ENCODE assay signal across 15 cellular contexts in the genomic region with DNA sequence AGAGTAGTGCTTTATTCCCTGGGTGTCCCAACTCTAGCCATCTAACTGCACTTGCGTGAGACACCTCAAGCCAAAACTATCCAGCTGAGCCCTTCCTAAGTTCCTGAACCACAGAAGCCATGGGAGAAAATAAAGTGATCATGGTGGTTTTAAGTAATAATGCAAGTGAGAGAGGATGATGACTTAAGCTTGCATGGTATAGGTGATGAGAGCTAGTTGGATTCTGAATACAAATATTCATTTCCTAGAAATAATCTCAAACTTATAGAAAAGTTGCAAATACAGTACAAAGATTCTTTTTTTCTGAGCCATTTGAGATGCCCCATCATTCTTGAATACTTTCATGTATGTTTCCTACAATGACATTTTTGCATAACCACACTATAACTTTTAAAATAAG. TPM values are rescaled to one million over a fixed set of nuclear protein-coding genes. Genes with fewer than 3 reads are reported as not detected.
DNase-seq lines count a peak whose midpoint lies in the region; ATAC-seq and TF ChIP-seq lines count a peak whose summit lies in the region.
"Had no signal": no experiment of that assay in that cellular context is flagged by ENCODE, and none has a peak within 500 bp of the region (broad histone marks: within the 10 kb centered on the region; RNA-seq: fewer than 3 reads in every experiment).

No MANE protein-coding gene starts in this region.

- H3K36me3 Mint-ChIP-seq in activated CD8-positive, alpha-beta T cell treated with anti-CD3 and anti-CD28 coated beads for 36 hours (ENCODE audit: low read depth): no peaks in the 10 kb centered on the region
- no peaks in the 10 kb centered on the region for H3K36me3 Mint-ChIP-seq in activated CD8-positive, alpha-beta T cell treated with anti-CD3 and anti-CD28 coated beads, Interleukin-2, amount 10 ng/mL, durations not matched to agents 7 days and 5 days (ENCODE audit: low read depth)
- no peaks in the 10 kb centered on the region for H3K36me3 Mint-ChIP-seq in activated naive CD4-positive, alpha-beta T cell treated with anti-CD3 and anti-CD28 coated beads, Interleukin-2, amount 50 U/mL, for 24 hours
- no peaks in the 10 kb centered on the region for H3K36me3 Mint-ChIP-seq in activated naive CD8-positive, alpha-beta T cell treated with anti-CD3 and anti-CD28 coated beads for 36 hours
- H3K36me3 Mint-ChIP-seq: CD8-positive, alpha-beta T cell had no signal

- no peak for TF ChIP-seq CTCF in activated CD8-positive, alpha-beta T cell treated with anti-CD3 and anti-CD28 coated beads for 36 hours (IDR thresholded peaks at IDR 0.05)
- TF ChIP-seq CTCF in suprapubic skin (IDR thresholded peaks at IDR 0.05): no peak

- peaks cover 26% of the 10 kb centered on the region for H3K4me1 Mint-ChIP-seq in activated CD8-positive, alpha-beta T cell treated with anti-CD3 and anti-CD28 coated beads for 36 hours (ENCODE audit: low read depth)
- peaks cover 10% of the 10 kb centered on the region for H3K4me1 Mint-ChIP-seq in activated CD8-positive, alpha-beta T cell treated with anti-CD3 and anti-CD28 coated beads, Interleukin-2, amount 10 ng/mL, durations not matched to agents 7 days and 5 days (ENCODE audit: low read depth)
- peaks cover 32% of the 10 kb centered on the region for H3K4me1 Mint-ChIP-seq in activated naive CD4-positive, alpha-beta T cell treated with anti-CD3 and anti-CD28 coated beads, Interleukin-2, amount 50 U/mL, for 24 hours
- H3K4me1 Mint-ChIP-seq in activated naive CD8-positive, alpha-beta T cell treated with anti-CD3 and anti-CD28 coated beads for 36 hours: peaks cover 28% of the 10 kb centered on the region

- H3K4me1 ChIP-seq in suprapubic skin: peaks cover 21% of the 10 kb centered on the region

- H3K4me3 ChIP-seq in suprapubic skin: no peak overlapping the region
- H3K4me3 ChIP-seq: BLaER1 treated with 17β-estradiol and CSF1 and Interleukin-3, amounts not matched to agents 10 nM and 100 nM; GM23338 had no signal

- H3K9me3 ChIP-seq in suprapubic skin: no peaks in the 10 kb centered on the region
- H3K9me3 ChIP-seq: BLaER1 treated with 17β-estradiol and CSF1 and Interleukin-3, amounts not matched to agents 10 nM and 100 nM had no signal

- peak overlapping the region; percentile 22 for H3K27ac Mint-ChIP-seq in activated CD8-positive, alpha-beta T cell treated with anti-CD3 and anti-CD28 coated beads for 36 hours
- no peak overlapping the region for H3K27ac Mint-ChIP-seq in activated CD8-positive, alpha-beta T cell treated with anti-CD3 and anti-CD28 coated beads, Interleukin-2, amount 10 ng/mL, durations not matched to agents 7 days and 5 days
- H3K27ac Mint-ChIP-seq in activated naive CD4-positive, alpha-beta T cell treated with anti-CD3 and anti-CD28 coated beads, Interleukin-2, amount 50 U/mL, for 24 hours: peak overlapping the region; percentile 76
- peak overlapping the region; percentile 38 for H3K27ac Mint-ChIP-seq in activated naive CD8-positive, alpha-beta T cell treated with anti-CD3 and anti-CD28 coated beads for 36 hours
- H3K27ac Mint-ChIP-seq: B cell; CD8-positive, alpha-beta T cell; GM23338 had no signal

- intact Hi-C loops in activated CD8-positive, alpha-beta T cell treated with anti-CD3 and anti-CD28 coated beads for 36 hours (cut with micrococcal nuclease): loop anchor here (10.0 kb wide), 1 partner anchor 141 kb away; no protein-coding TSS in a partner anchor

- POLR2A ChIA-PET in activated CD8-positive, alpha-beta T cell treated with anti-CD3 and anti-CD28 coated beads for 36 hours (lab: Charles Lee): interaction anchor here (1.0 kb wide), 1 partner anchor 55 kb away, joined by 4 read pairs; no protein-coding TSS in a partner anchor
- POLR2A ChIA-PET in activated CD8-positive, alpha-beta T cell treated with anti-CD3 and anti-CD28 coated beads, Interleukin-2, amount 10 ng/mL, durations not matched to agents 7 days and 5 days (lab: Charles Lee): no interaction called here

- H3K36me3 ChIP-seq in suprapubic skin: no peaks in the 10 kb centered on the region
- H3K36me3 ChIP-seq: BLaER1 treated with 17β-estradiol and CSF1 and Interleukin-3, amounts not matched to agents 10 nM and 100 nM had no signal

- no peak for TF ChIP-seq POLR2A in suprapubic skin (IDR thresholded peaks at IDR 0.05)

- no peaks in the 10 kb centered on the region for H3K27me3 Mint-ChIP-seq in activated CD8-positive, alpha-beta T cell treated with anti-CD3 and anti-CD28 coated beads for 36 hours
- no peaks in the 10 kb centered on the region for H3K27me3 Mint-ChIP-seq in activated CD8-positive, alpha-beta T cell treated with anti-CD3 and anti-CD28 coated beads, Interleukin-2, amount 10 ng/mL, durations not matched to agents 7 days and 5 days (ENCODE audit: low read depth)
- no peaks in the 10 kb centered on the region for H3K27me3 Mint-ChIP-seq in activated naive CD4-positive, alpha-beta T cell treated with anti-CD3 and anti-CD28 coated beads, Interleukin-2, amount 50 U/mL, for 24 hours
- H3K27me3 Mint-ChIP-seq in activated naive CD8-positive, alpha-beta T cell treated with anti-CD3 and anti-CD28 coated beads for 36 hours: no peaks in the 10 kb centered on the region
- H3K27me3 Mint-ChIP-seq: B cell had no signal

- CTCF ChIA-PET in activated CD8-positive, alpha-beta T cell treated with anti-CD3 and anti-CD28 coated beads for 36 hours (lab: Charles Lee): interaction anchor here (0.5 to 1.9 kb wide), 8 partner anchors 9 to 467 kb away, joined by 3 to 13 read pairs (median 3); no protein-coding TSS in a partner anchor
- CTCF ChIA-PET in activated CD8-positive, alpha-beta T cell treated with anti-CD3 and anti-CD28 coated beads, Interleukin-2, amount 10 ng/mL, durations not matched to agents 7 days and 5 days (lab: Charles Lee): interaction anchor here (0.9 to 2.1 kb wide), 4 partner anchors 13 to 242 kb away, joined by 3 to 13 read pairs (median 5); a partner anchor contains a TSS

- TF ChIP-seq EP300 in suprapubic skin (IDR thresholded peaks at IDR 0.05): no peak

- 83% methylated on average over 1 of the region's 1 CpG for WGBS in suprapubic skin

- H3K27me3 ChIP-seq in suprapubic skin: no peaks in the 10 kb centered on the region
- H3K27me3 ChIP-seq: BLaER1 treated with 17β-estradiol and CSF1 and Interleukin-3, amounts not matched to agents 10 nM and 100 nM had no signal

- peak; percentile 20 for ATAC-seq in activated CD8-positive, alpha-beta T cell treated with anti-CD3 and anti-CD28 coated beads for 36 hours
- ATAC-seq in activated CD8-positive, alpha-beta T cell treated with anti-CD3 and anti-CD28 coated beads, Interleukin-2, amount 10 ng/mL, durations not matched to agents 7 days and 5 days: no peak
- ATAC-seq: CD8-positive, alpha-beta T cell; GM23338 had no signal

- H3K4me3 Mint-ChIP-seq in activated CD8-positive, alpha-beta T cell treated with anti-CD3 and anti-CD28 coated beads for 36 hours: no peak overlapping the region
- H3K4me3 Mint-ChIP-seq in activated CD8-positive, alpha-beta T cell treated with anti-CD3 and anti-CD28 coated beads, Interleukin-2, amount 10 ng/mL, durations not matched to agents 7 days and 5 days: no peak overlapping the region
- no peak overlapping the region for H3K4me3 Mint-ChIP-seq in activated naive CD4-positive, alpha-beta T cell treated with anti-CD3 and anti-CD28 coated beads, Interleukin-2, amount 50 U/mL, for 24 hours
- H3K4me3 Mint-ChIP-seq in activated naive CD8-positive, alpha-beta T cell treated with anti-CD3 and anti-CD28 coated beads for 36 hours: no peak overlapping the region
- H3K4me3 Mint-ChIP-seq: B cell; CD8-positive, alpha-beta T cell; GM23338 had no signal

- no peaks in the 10 kb centered on the region for H3K9me3 Mint-ChIP-seq in activated CD8-positive, alpha-beta T cell treated with anti-CD3 and anti-CD28 coated beads for 36 hours
- no peaks in the 10 kb centered on the region for H3K9me3 Mint-ChIP-seq in activated CD8-positive, alpha-beta T cell treated with anti-CD3 and anti-CD28 coated beads, Interleukin-2, amount 10 ng/mL, durations not matched to agents 7 days and 5 days (ENCODE audit: insufficient read depth)
- H3K9me3 Mint-ChIP-seq in activated naive CD4-positive, alpha-beta T cell treated with anti-CD3 and anti-CD28 coated beads, Interleukin-2, amount 50 U/mL, for 24 hours: no peaks in the 10 kb centered on the region
- H3K9me3 Mint-ChIP-seq in activated naive CD8-positive, alpha-beta T cell treated with anti-CD3 and anti-CD28 coated beads for 36 hours: no peaks in the 10 kb centered on the region
- H3K9me3 Mint-ChIP-seq: CD8-positive, alpha-beta T cell; GM23338 had no signal

- DNase-seq in activated CD8-positive, alpha-beta T cell treated with anti-CD3 and anti-CD28 coated beads for 36 hours: no peak
- no peak for DNase-seq in activated CD8-positive, alpha-beta T cell treated with anti-CD3 and anti-CD28 coated beads, Interleukin-2, amount 10 ng/mL, durations not matched to agents 7 days and 5 days
- DNase-seq in activated naive CD4-positive, alpha-beta T cell treated with Interleukin-2 at 50 U/mL for 16 hours: no peak
- DNase-seq in activated naive CD8-positive, alpha-beta T cell treated with anti-CD3 and anti-CD28 coated beads for 36 hours: no peak
- no peak for DNase-seq in suprapubic skin (ENCODE audit: low spot score in 2 of 2)
- DNase-seq: Calu3; CD8-positive, alpha-beta T cell; DMS79 treated with DMSO at 0.1 percent for 48 hours; GF-D8; HCEC 1CT had no signal

- H3K27ac ChIP-seq in suprapubic skin: no peak overlapping the region
- H3K27ac ChIP-seq: BLaER1 treated with 17β-estradiol and CSF1 and Interleukin-3, amounts not matched to agents 10 nM and 100 nM; HL-60 had no signal

RNA-seq across cellular contexts. Expression of a gene that starts 5.3 kb away (rescaled TPM):
- 10 to 100 TPM; 34.3 to 35.5 TPM for total RNA-seq in activated CD8-positive, alpha-beta T cell treated with anti-CD3 and anti-CD28 coated beads for 36 hours
- total RNA-seq in activated CD8-positive, alpha-beta T cell treated with anti-CD3 and anti-CD28 coated beads, Interleukin-2, amount 10 ng/mL, durations not matched to agents 7 days and 5 days: 10 to 100 TPM; 34.8 to 35.4 TPM
- 10 to 100 TPM; 32.2 to 33.3 TPM for total RNA-seq in activated naive CD8-positive, alpha-beta T cell treated with anti-CD3 and anti-CD28 coated beads for 36 hours
- total RNA-seq in suprapubic skin: 10 to 100 TPM; 69.7 to 96.4 (median 78.6) TPM

RNA-seq across cellular contexts. Expression of a gene that starts 46.5 kb away (rescaled TPM):
- 10 to 100 TPM; 24.5 to 28.6 TPM for total RNA-seq in activated CD8-positive, alpha-beta T cell treated with anti-CD3 and anti-CD28 coated beads for 36 hours
- 10 to 100 TPM; 16.8 TPM for total RNA-seq in activated CD8-positive, alpha-beta T cell treated with anti-CD3 and anti-CD28 coated beads, Interleukin-2, amount 10 ng/mL, durations not matched to agents 7 days and 5 days
- total RNA-seq in activated naive CD8-positive, alpha-beta T cell treated with anti-CD3 and anti-CD28 coated beads for 36 hours: 10 to 100 TPM; 37.9 to 38.6 TPM
- 10 to 100 TPM; 44.7 to 75.7 (median 55.5) TPM for total RNA-seq in suprapubic skin
